In the genomic region with DNA sequence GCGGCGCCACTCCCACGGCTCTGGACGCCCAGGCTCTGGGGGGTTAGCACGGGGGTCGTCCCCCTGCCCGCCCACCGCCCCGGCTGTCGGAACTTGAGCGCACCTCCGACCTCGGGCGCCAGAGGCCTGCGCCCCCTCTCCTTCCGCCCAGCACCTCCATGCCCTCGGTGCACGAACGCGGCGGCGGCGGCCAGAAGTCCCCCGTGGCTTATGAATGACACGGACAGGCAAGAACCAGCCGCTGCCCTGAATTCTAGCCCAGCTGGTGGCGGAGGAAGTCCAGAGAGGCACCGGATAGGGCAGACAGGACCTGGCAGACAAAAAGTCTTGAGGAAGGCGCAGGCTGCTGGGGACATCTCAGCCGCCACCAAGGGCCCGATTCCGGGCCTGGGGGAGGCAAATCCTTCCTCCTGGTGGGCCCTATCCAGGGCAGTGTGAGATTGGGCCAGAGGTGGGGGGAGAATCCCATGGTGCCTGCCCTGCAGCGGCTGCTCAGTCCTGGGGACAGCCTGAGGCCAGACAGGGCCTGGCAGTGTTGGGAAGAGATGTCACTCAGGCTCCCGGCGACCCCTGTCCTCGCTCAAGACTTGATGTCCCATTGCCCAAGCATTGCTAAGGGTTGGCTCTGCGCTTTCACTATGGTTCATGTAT, we compare ENCODE assay signal across 11 cellular contexts. TPM values are rescaled to one million over a fixed set of nuclear protein-coding genes. Genes with fewer than 3 reads are reported as not detected.
A peak's percentile ranks its signal among the peaks of the same experiment; 100 is the strongest.
DNase-seq lines count a peak whose midpoint lies in the region; ATAC-seq and TF ChIP-seq lines count a peak whose summit lies in the region.
"Had no signal": no experiment of that assay in that cellular context is flagged by ENCODE, and none has a peak within 500 bp of the region (broad histone marks: within the 10 kb centered on the region; RNA-seq: fewer than 3 reads in every experiment).

No MANE protein-coding gene starts in this region.

- peak overlapping the region; percentile 96 for H3K27ac ChIP-seq in WERI-Rb-1
- no peak overlapping the region for H3K27ac ChIP-seq in osteoblast (ENCODE audit: low read depth, low read length)
- H3K27ac ChIP-seq: epithelial cell of prostate had no signal

- H2AFZ ChIP-seq in osteoblast (ENCODE audit: low read length) = no peak overlapping the region

- peaks cover 2% of the 10 kb centered on the region; the same call in 1 of the 2 replicates for H3K36me3 ChIP-seq in WERI-Rb-1
- no peaks in the 10 kb centered on the region for H3K36me3 ChIP-seq in osteoblast (ENCODE audit: insufficient read depth, low read length)

- DNase-seq in AG08395 (ENCODE audit: low spot score) (peak; percentile 25), WERI-Rb-1 (no peak), glutamatergic neuron (no peak), osteoblast (ENCODE audit: insufficient read length, low spot score, missing footprints) (peak; percentile 93)
- no peak for DNase-seq in stimulated activated CD4-positive, alpha-beta T cell treated with anti-CD3 and anti-CD28 coated beads, Interleukin-4, amount 100 ng/mL, for 24 hours
- no peak for DNase-seq in activated CD4-positive, alpha-beta T cell treated with anti-CD3 and anti-CD28 coated beads for 48 hours
- DNase-seq: CD4-positive, CD25-positive, alpha-beta regulatory T cell; small intestine had no signal

- H3K27ac Mint-ChIP-seq in glutamatergic neuron (ENCODE audit: unreplicated experiment) = no peak overlapping the region
- H3K27ac Mint-ChIP-seq: CD4-positive, CD25-positive, alpha-beta regulatory T cell had no signal

- peak overlapping the region; percentile 67 for H3K4me2 ChIP-seq in osteoblast (ENCODE audit: insufficient read depth, low read length)

- ATAC-seq in GM21515 (IDR thresholded peaks at IDR 0.05; ENCODE audit: unreplicated experiment) (no peak), HG02852 (IDR thresholded peaks at IDR 0.05; ENCODE audit: unreplicated experiment) (no peak)

- H3K9me3 ChIP-seq in WERI-Rb-1 (ENCODE audit: severe bottlenecking) (no peaks in the 10 kb centered on the region), osteoblast (ENCODE audit: low read depth, low read length) (no peaks in the 10 kb centered on the region)

- peaks cover 19% of the 10 kb centered on the region for H3K4me1 ChIP-seq in osteoblast (ENCODE audit: insufficient read depth, low read length)

- no peaks in the 10 kb centered on the region for H3K27me3 ChIP-seq in WERI-Rb-1 (ENCODE audit: insufficient read depth, low read depth, severe bottlenecking)
- H3K27me3 ChIP-seq in osteoblast (ENCODE audit: insufficient read depth, low read length) = peaks cover 23% of the 10 kb centered on the region

- H3K79me2 ChIP-seq in osteoblast (ENCODE audit: insufficient read depth, low read length) = peaks cover 3% of the 10 kb centered on the region

- H3K4me3 Mint-ChIP-seq in glutamatergic neuron (ENCODE audit: unreplicated experiment) = peak overlapping the region; percentile 84

- TF ChIP-seq CTCF in WERI-Rb-1 (IDR thresholded peaks at IDR 0.05; ENCODE audit: low read depth, low read length) = no peak
- no peak for TF ChIP-seq CTCF in glutamatergic neuron (IDR thresholded peaks at IDR 0.05; ENCODE audit: partially characterized antibody, unreplicated experiment)
- no peak for TF ChIP-seq CTCF in osteoblast (IDR thresholded peaks at IDR 0.05; ENCODE audit: extremely low read depth, low read depth, low read length)

- peaks cover 16% of the 10 kb centered on the region for H3K27me3 Mint-ChIP-seq in glutamatergic neuron (ENCODE audit: unreplicated experiment)

- H3K4me3 ChIP-seq in WERI-Rb-1 (ENCODE audit: low read depth, low read length) (no peak overlapping the region), osteoblast (ENCODE audit: insufficient read depth, low read length) (peak overlapping the region; percentile 71)

- H3K36me3 Mint-ChIP-seq in glutamatergic neuron (ENCODE audit: unreplicated experiment) = peaks cover 5% of the 10 kb centered on the region
- H3K36me3 Mint-ChIP-seq: CD4-positive, CD25-positive, alpha-beta regulatory T cell had no signal

- H4K20me1 ChIP-seq in osteoblast (ENCODE audit: insufficient read depth, low read length) = no peaks in the 10 kb centered on the region

- H3K9me3 Mint-ChIP-seq in glutamatergic neuron (ENCODE audit: unreplicated experiment) = peaks cover 9% of the 10 kb centered on the region

- H3K4me1 Mint-ChIP-seq in glutamatergic neuron (ENCODE audit: low read depth, unreplicated experiment) = peaks cover 42% of the 10 kb centered on the region

RNA-seq across cellular contexts. Expression of gene CYGB, which starts 0.9 kb away (rescaled TPM):
- total RNA-seq in glutamatergic neuron (ENCODE audit: unreplicated experiment) (20.4 TPM), osteoblast (39.1 and 74.0 TPM in 2 replicates)
- total RNA-seq: CD4-positive, CD25-positive, alpha-beta regulatory T cell had no signal

RNA-seq across cellular contexts. Expression of gene PRCD, which starts 1.4 kb away (rescaled TPM):
- 1.4 TPM for total RNA-seq in glutamatergic neuron (ENCODE audit: unreplicated experiment)
- 4.0 and 5.3 TPM in 2 replicates for total RNA-seq in osteoblast
- total RNA-seq: CD4-positive, CD25-positive, alpha-beta regulatory T cell had no signal

RNA-seq across cellular contexts. Expression of gene RHBDF2, which starts 37.2 kb away (rescaled TPM):
- total RNA-seq in glutamatergic neuron (ENCODE audit: unreplicated experiment) (1.9 TPM), osteoblast (7.1 and 8.3 TPM in 2 replicates)

RNA-seq across cellular contexts. Expression of gene ST6GALNAC2, which starts 47.3 kb away (rescaled TPM):
- 0.32 TPM for total RNA-seq in glutamatergic neuron (ENCODE audit: unreplicated experiment)
- total RNA-seq in osteoblast = 0.36 and 0.59 TPM in 2 replicates

Comparison
In these comparisons a context has a peak if more than half of its experiments do, and no peak if none do; other contexts are left out.
1. DNase-seq: peak in AG08395 (single experiment) and osteoblast (single experiment); none in WERI-Rb-1 (single experiment), glutamatergic neuron (single experiment), stimulated activated CD4-positive, alpha-beta T cell treated with anti-CD3 and anti-CD28 coated beads, Interleukin-4, amount 100 ng/mL, for 24 hours (single experiment) and activated CD4-positive, alpha-beta T cell treated with anti-CD3 and anti-CD28 coated beads for 48 hours (single experiment).